Comparison of ENCODE assay signal across 1 cellular context in the genomic region with DNA sequence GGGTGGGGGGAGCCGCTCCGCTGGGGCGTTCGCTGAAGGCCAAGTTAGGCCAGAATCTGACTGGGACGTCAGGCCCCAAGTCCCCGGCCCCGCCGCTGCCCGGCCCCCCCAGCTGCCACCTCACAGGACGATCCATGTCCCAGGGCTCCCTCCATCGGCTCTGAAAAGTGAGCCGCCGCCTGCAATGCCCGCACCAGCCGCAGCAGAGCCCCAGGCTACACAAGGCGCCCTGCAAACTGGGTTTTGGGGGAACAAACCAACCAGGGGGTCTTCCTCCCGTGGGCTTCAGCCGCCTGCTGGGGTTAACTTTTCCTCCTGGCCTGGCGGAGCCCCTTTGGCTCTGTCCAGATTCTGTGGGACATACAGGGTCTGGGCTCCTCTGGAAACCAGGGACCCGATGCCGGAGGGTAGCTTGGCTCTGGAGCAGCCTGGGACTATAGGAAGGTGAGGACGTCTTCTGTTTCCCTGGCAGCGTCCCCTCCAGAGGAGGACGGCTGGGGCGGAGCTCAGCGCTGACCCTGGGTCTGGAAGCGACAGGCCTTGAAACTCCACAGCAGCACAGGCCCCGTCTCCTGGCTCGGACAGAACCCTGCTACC.
TF ChIP-seq lines count a peak whose summit lies in the region.

No MANE protein-coding gene starts in this region.

TF ChIP-seq in HEK293, 187 proteins besides CTCF, POLR2A, EP300 and RAD21 (continued from another document and continues in another):
- TF ChIP-seq, protein P1, sequence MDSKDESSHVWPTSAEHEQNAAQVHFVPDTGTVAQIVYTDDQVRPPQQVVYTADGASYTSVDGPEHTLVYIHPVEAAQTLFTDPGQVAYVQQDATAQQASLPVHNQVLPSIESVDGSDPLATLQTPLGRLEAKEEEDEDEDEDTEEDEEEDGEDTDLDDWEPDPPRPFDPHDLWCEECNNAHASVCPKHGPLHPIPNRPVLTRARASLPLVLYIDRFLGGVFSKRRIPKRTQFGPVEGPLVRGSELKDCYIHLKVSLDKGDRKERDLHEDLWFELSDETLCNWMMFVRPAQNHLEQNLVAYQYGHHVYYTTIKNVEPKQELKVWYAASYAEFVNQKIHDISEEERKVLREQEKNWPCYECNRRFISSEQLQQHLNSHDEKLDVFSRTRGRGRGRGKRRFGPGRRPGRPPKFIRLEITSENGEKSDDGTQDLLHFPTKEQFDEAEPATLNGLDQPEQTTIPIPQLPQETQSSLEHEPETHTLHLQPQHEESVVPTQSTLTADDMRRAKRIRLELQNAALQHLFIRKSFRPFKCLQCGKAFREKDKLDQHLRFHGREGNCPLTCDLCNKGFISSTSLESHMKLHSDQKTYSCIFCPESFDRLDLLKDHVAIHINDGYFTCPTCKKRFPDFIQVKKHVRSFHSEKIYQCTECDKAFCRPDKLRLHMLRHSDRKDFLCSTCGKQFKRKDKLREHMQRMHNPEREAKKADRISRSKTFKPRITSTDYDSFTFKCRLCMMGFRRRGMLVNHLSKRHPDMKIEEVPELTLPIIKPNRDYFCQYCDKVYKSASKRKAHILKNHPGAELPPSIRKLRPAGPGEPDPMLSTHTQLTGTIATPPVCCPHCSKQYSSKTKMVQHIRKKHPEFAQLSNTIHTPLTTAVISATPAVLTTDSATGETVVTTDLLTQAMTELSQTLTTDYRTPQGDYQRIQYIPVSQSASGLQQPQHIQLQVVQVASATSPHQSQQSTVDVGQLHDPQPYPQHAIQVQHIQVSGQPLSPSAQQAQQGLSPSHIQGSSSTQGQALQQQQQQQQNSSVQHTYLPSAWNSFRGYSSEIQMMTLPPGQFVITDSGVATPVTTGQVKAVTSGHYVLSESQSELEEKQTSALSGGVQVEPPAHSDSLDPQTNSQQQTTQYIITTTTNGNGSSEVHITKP (tag by site-specific recombination; IDR thresholded peaks at IDR 0.05) = peak; percentile 42
- TF ChIP-seq SETDB1 (IDR thresholded peaks at IDR 0.05; ENCODE audit: insufficient read length, low read length) = no peak
- TF ChIP-seq SCRT2 (tag by site-specific recombination; IDR thresholded peaks at IDR 0.05) = peak; percentile 56; the same call in 1 of the 2 replicates
- TF ChIP-seq PRDM4 (tag by site-specific recombination; IDR thresholded peaks at IDR 0.05) = peak; percentile 78
- TF ChIP-seq SP2 (tag by site-specific recombination; IDR thresholded peaks at IDR 0.05) = peak; percentile 28; the same call in 1 of the 2 replicates
- TF ChIP-seq, protein P2, sequence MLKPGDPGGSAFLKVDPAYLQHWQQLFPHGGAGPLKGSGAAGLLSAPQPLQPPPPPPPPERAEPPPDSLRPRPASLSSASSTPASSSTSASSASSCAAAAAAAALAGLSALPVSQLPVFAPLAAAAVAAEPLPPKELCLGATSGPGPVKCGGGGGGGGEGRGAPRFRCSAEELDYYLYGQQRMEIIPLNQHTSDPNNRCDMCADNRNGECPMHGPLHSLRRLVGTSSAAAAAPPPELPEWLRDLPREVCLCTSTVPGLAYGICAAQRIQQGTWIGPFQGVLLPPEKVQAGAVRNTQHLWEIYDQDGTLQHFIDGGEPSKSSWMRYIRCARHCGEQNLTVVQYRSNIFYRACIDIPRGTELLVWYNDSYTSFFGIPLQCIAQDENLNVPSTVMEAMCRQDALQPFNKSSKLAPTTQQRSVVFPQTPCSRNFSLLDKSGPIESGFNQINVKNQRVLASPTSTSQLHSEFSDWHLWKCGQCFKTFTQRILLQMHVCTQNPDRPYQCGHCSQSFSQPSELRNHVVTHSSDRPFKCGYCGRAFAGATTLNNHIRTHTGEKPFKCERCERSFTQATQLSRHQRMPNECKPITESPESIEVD (tag by site-specific recombination; IDR thresholded peaks at IDR 0.05) = no peak
- peak; percentile 60 for TF ChIP-seq ZBTB8A (tag by site-specific recombination; IDR thresholded peaks at IDR 0.05)
- TF ChIP-seq ZNF600 (tag by site-specific recombination; IDR thresholded peaks at IDR 0.05) = peak; percentile 95; the same call in 1 of the 2 replicates
- TF ChIP-seq, protein P3, sequence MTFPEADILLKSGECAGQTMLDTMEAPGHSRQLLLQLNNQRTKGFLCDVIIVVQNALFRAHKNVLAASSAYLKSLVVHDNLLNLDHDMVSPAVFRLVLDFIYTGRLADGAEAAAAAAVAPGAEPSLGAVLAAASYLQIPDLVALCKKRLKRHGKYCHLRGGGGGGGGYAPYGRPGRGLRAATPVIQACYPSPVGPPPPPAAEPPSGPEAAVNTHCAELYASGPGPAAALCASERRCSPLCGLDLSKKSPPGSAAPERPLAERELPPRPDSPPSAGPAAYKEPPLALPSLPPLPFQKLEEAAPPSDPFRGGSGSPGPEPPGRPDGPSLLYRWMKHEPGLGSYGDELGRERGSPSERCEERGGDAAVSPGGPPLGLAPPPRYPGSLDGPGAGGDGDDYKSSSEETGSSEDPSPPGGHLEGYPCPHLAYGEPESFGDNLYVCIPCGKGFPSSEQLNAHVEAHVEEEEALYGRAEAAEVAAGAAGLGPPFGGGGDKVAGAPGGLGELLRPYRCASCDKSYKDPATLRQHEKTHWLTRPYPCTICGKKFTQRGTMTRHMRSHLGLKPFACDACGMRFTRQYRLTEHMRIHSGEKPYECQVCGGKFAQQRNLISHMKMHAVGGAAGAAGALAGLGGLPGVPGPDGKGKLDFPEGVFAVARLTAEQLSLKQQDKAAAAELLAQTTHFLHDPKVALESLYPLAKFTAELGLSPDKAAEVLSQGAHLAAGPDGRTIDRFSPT (tag by site-specific recombination; IDR thresholded peaks at IDR 0.05) = peak; percentile 29; the same call in 1 of the 2 replicates
- no peak for TF ChIP-seq ZNF560 (tag by site-specific recombination; IDR thresholded peaks at IDR 0.05; ENCODE audit: borderline replicate concordance)
- peak; percentile 99 for TF ChIP-seq ZBTB20 (tag by site-specific recombination; IDR thresholded peaks at IDR 0.05)
- TF ChIP-seq INSM2 (tag by site-specific recombination; IDR thresholded peaks at IDR 0.05) = 0 out of 2 replicates have a peak, but pooled peaks have one; percentile 17
- TF ChIP-seq ZNF629 (tag by site-specific recombination; IDR thresholded peaks at IDR 0.05) = no peak
- TF ChIP-seq ZNF76 (tag by site-specific recombination; IDR thresholded peaks at IDR 0.05; ENCODE audit: borderline replicate concordance, low read depth) = 0 out of 2 replicates have a peak, but pooled peaks have one; percentile 21
- TF ChIP-seq, protein P4, sequence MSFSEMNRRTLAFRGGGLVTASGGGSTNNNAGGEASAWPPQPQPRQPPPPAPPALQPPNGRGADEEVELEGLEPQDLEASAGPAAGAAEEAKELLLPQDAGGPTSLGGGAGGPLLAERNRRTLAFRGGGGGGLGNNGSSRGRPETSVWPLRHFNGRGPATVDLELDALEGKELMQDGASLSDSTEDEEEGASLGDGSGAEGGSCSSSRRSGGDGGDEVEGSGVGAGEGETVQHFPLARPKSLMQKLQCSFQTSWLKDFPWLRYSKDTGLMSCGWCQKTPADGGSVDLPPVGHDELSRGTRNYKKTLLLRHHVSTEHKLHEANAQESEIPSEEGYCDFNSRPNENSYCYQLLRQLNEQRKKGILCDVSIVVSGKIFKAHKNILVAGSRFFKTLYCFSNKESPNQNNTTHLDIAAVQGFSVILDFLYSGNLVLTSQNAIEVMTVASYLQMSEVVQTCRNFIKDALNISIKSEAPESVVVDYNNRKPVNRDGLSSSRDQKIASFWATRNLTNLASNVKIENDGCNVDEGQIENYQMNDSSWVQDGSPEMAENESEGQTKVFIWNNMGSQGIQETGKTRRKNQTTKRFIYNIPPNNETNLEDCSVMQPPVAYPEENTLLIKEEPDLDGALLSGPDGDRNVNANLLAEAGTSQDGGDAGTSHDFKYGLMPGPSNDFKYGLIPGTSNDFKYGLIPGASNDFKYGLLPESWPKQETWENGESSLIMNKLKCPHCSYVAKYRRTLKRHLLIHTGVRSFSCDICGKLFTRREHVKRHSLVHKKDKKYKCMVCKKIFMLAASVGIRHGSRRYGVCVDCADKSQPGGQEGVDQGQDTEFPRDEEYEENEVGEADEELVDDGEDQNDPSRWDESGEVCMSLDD (tag by site-specific recombination; IDR thresholded peaks at IDR 0.05) = peak; percentile 52; the same call in 1 of the 2 replicates
- TF ChIP-seq GLIS2 (tag by site-specific recombination; IDR thresholded peaks at IDR 0.05) = peak; percentile 59
- TF ChIP-seq ZNF10 (tag by site-specific recombination; IDR thresholded peaks at IDR 0.05) = 0 out of 2 replicates have a peak, but pooled peaks have one; percentile 21
- no peak for TF ChIP-seq ZNF426 (tag by site-specific recombination; IDR thresholded peaks at IDR 0.05)
- TF ChIP-seq, protein P5, sequence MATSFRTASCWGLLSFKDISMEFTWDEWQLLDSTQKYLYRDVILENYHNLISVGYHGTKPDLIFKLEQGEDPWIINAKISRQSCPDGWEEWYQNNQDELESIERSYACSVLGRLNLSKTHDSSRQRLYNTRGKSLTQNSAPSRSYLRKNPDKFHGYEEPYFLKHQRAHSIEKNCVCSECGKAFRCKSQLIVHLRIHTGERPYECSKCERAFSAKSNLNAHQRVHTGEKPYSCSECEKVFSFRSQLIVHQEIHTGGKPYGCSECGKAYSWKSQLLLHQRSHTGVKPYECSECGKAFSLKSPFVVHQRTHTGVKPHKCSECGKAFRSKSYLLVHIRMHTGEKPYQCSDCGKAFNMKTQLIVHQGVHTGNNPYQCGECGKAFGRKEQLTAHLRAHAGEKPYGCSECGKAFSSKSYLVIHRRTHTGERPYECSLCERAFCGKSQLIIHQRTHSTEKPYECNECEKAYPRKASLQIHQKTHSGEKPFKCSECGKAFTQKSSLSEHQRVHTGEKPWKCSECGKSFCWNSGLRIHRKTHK (tag by site-specific recombination; IDR thresholded peaks at IDR 0.05) = no peak
- TF ChIP-seq SCRT1 (tag by site-specific recombination; IDR thresholded peaks at IDR 0.05; ENCODE audit: borderline replicate concordance) = 0 out of 2 replicates have a peak, but pooled peaks have one; percentile 21
- 0 out of 2 replicates have a peak, but pooled peaks have one; percentile 22 for TF ChIP-seq ZNF843 (tag by site-specific recombination; IDR thresholded peaks at IDR 0.05)
- TF ChIP-seq IKZF3 (tag by site-specific recombination; IDR thresholded peaks at IDR 0.05) = peak; percentile 59; the same call in 1 of the 2 replicates
- TF ChIP-seq, protein P6, sequence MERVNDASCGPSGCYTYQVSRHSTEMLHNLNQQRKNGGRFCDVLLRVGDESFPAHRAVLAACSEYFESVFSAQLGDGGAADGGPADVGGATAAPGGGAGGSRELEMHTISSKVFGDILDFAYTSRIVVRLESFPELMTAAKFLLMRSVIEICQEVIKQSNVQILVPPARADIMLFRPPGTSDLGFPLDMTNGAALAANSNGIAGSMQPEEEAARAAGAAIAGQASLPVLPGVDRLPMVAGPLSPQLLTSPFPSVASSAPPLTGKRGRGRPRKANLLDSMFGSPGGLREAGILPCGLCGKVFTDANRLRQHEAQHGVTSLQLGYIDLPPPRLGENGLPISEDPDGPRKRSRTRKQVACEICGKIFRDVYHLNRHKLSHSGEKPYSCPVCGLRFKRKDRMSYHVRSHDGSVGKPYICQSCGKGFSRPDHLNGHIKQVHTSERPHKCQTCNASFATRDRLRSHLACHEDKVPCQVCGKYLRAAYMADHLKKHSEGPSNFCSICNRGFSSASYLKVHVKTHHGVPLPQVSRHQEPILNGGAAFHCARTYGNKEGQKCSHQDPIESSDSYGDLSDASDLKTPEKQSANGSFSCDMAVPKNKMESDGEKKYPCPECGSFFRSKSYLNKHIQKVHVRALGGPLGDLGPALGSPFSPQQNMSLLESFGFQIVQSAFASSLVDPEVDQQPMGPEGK (tag by site-specific recombination; IDR thresholded peaks at IDR 0.05) = peak; percentile 93
- TF ChIP-seq, protein P7, sequence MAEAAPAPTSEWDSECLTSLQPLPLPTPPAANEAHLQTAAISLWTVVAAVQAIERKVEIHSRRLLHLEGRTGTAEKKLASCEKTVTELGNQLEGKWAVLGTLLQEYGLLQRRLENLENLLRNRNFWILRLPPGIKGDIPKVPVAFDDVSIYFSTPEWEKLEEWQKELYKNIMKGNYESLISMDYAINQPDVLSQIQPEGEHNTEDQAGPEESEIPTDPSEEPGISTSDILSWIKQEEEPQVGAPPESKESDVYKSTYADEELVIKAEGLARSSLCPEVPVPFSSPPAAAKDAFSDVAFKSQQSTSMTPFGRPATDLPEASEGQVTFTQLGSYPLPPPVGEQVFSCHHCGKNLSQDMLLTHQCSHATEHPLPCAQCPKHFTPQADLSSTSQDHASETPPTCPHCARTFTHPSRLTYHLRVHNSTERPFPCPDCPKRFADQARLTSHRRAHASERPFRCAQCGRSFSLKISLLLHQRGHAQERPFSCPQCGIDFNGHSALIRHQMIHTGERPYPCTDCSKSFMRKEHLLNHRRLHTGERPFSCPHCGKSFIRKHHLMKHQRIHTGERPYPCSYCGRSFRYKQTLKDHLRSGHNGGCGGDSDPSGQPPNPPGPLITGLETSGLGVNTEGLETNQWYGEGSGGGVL (tag by site-specific recombination; IDR thresholded peaks at IDR 0.05) = peak; percentile 45
- 0 out of 2 replicates have a peak, but pooled peaks have one; percentile 13 for TF ChIP-seq ZNF341 (tag by site-specific recombination; IDR thresholded peaks at IDR 0.05; ENCODE audit: low read depth)
- TF ChIP-seq ZNF660 (tag by site-specific recombination; IDR thresholded peaks at IDR 0.05) = no peak
- 0 out of 2 replicates have a peak, but pooled peaks have one; percentile 14 for TF ChIP-seq ZNF391 (tag by site-specific recombination; IDR thresholded peaks at IDR 0.05; ENCODE audit: borderline replicate concordance, low read depth)
- TF ChIP-seq ZBTB17 (tag by site-specific recombination; IDR thresholded peaks at IDR 0.05) = peak; percentile 65
- peak; percentile 52; the same call in 1 of the 2 replicates for TF ChIP-seq ZNF2 (tag by site-specific recombination; IDR thresholded peaks at IDR 0.05)
